Comparison of ENCODE assay signal across 8 cellular contexts in genomic region chr1:45339694-45340558, GRCh38. TPM values are rescaled to one million over a fixed set of nuclear protein-coding genes. Genes with fewer than 3 reads are reported as not detected.
DNase-seq lines count a peak whose midpoint lies in the region; ATAC-seq lines count a peak whose summit lies in the region.

TSS of gene MUTYH (minus strand) at chr1:45340440. CDS start at chr1:45334505, 5,935 bp downstream.
TSS of gene TOE1 (plus strand) at chr1:45340170. CDS start at chr1:45340253, 83 bp downstream.

- ATAC-seq in GM19397 (IDR thresholded peaks at IDR 0.05; ENCODE audit: unreplicated experiment) (peak; percentile 88), HG03565 (IDR thresholded peaks at IDR 0.05; ENCODE audit: unreplicated experiment) (peak; percentile 75), left lobe of liver (peak; percentile 91)

- peak; percentile 94 for DNase-seq in CD1c-positive myeloid dendritic cell (ENCODE audit: extremely low spot score)
- peak; percentile 99 for DNase-seq in NCI-H774 (lab: John Stamatoyannopoulos, UW)
- peak; percentile 89 to 91 for DNase-seq in activated CD4-positive, alpha-beta T cell treated with anti-CD3 and anti-CD28 coated beads, Interleukin-2, amount 50 U/mL, for 4 hours
- DNase-seq in dermis blood vessel endothelial cell: peak; percentile 94
- DNase-seq in left lobe of liver (ENCODE audit: low spot score): peak; percentile 95
- peak; percentile 94 to 99 for DNase-seq in stimulated activated CD4-positive, alpha-beta T cell treated with anti-CD3 and anti-CD28 coated beads, Interleukin-2, amount 100 ng/mL, for 24 hours

RNA-seq across cellular contexts. Expression of gene MUTYH, which starts in this region (rescaled TPM):
- total RNA-seq in dermis blood vessel endothelial cell (18.0 and 18.9 TPM in 2 replicates), left lobe of liver (11.8 TPM)

RNA-seq across cellular contexts. Expression of gene TOE1, which starts in this region (rescaled TPM):
- total RNA-seq in dermis blood vessel endothelial cell (21.6 and 34.7 TPM in 2 replicates), left lobe of liver (4.3 TPM)

Comparison
In these comparisons a context has a peak if more than half of its experiments do, and no peak if none do; other contexts are left out.
1. Peak in every context shown above with its lines: DNase-seq and ATAC-seq.